Comparison of ENCODE assay signal across 14 cellular contexts in the genomic region with DNA sequence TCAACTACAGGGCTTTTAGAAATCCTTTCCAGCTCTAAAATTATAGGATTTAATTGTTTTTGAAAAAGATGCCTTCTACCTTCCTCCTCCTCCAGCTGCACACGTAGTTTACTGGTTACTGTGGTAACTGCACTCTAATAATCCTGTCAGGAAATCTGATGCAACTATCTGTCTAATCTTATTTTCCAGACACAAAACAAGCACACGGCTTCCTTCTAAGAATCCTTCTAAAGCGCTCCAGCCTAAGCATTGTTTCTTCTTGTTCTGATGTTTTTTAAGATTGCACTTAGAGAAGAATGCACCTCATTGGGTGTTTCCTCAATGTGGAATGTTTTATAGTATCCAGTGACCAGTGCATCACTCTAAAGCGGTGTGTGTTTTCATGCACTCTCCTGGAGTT.
A peak's percentile ranks its signal among the peaks of the same experiment; 100 is the strongest.
DNase-seq lines count a peak whose midpoint lies in the region; ATAC-seq, FAIRE-seq and TF ChIP-seq lines count a peak whose summit lies in the region.
"Had no signal": no experiment of that assay in that cellular context is flagged by ENCODE, and none has a peak within 500 bp of the region (broad histone marks: within the 10 kb centered on the region; RNA-seq: fewer than 3 reads in every experiment).

No MANE protein-coding gene starts in this region.

- in situ Hi-C loops in GM23248 (cut with MboI): no loop called here

- H2AFZ ChIP-seq in GM23248: 0 out of 2 replicates have a peak overlapping the region, but pooled peaks have one; percentile 30
- no peak overlapping the region for H2AFZ ChIP-seq in neural cell (ENCODE audit: low read depth, low read length)

- no peak for FAIRE-seq in bronchial epithelial cell (lab: Jason Lieb, UNC)
- FAIRE-seq: GM12892, small intestine had no signal

- H3K4me3 ChIP-seq in GM23248 (0 out of 2 replicates have a peak overlapping the region, but pooled peaks have one; percentile 3), bronchial epithelial cell (ENCODE audit: low read depth, low read length) (no peak overlapping the region), neural cell (ENCODE audit: low read length) (no peak overlapping the region)

- H3K9me3 ChIP-seq in GM23248 (ENCODE audit: low read depth) (no peaks in the 10 kb centered on the region), neural cell (ENCODE audit: low read length) (no peaks in the 10 kb centered on the region)

- TF ChIP-seq RAD21 in neural cell (conservative IDR thresholded peaks at IDR 0.05): no peak

- H4K20me1 ChIP-seq in GM23248 (ENCODE audit: insufficient read depth) (no peaks in the 10 kb centered on the region), neural cell (ENCODE audit: insufficient read depth) (no peaks in the 10 kb centered on the region)

- H3K27ac ChIP-seq in GM23248 (0 out of 2 replicates have a peak overlapping the region, but pooled peaks have one; percentile 5), neural cell (ENCODE audit: low read length) (no peak overlapping the region)

- H3K9me2 ChIP-seq in GM23248 (ENCODE audit: insufficient read depth): no peaks in the 10 kb centered on the region
- H3K9me2 ChIP-seq in neural cell (ENCODE audit: insufficient read depth, low read length): no peaks in the 10 kb centered on the region

- H3K79me2 ChIP-seq in GM23248 (ENCODE audit: insufficient read depth): peaks cover 5% of the 10 kb centered on the region; the same call in 1 of the 2 replicates
- no peaks in the 10 kb centered on the region for H3K79me2 ChIP-seq in neural cell (replicated peaks; ENCODE audit: insufficient read depth, low read length)

- peak; percentile 37 for TF ChIP-seq EP300 in neural cell (conservative IDR thresholded peaks at IDR 0.05; ENCODE audit: poor library complexity, severe bottlenecking)

- H3K27me3 ChIP-seq in GM23248 (replicated peaks; ENCODE audit: insufficient read depth) (no peaks in the 10 kb centered on the region), bronchial epithelial cell (ENCODE audit: control insufficient read depth, insufficient read depth, low read length) (no peaks in the 10 kb centered on the region), neural cell (ENCODE audit: insufficient read depth, low read depth, low read length) (no peaks in the 10 kb centered on the region)

- H3K4me1 ChIP-seq in GM23248 (ENCODE audit: insufficient read depth): 0 out of 2 replicates have a peak, but pooled peaks cover 8% of the 10 kb centered on the region

- H3K9ac ChIP-seq in GM23248: no peak overlapping the region; the same call in 1 of the 2 replicates
- H3K9ac ChIP-seq in neural cell (ENCODE audit: low read length): no peak overlapping the region

- peak overlapping the region; percentile 46 for H3K4me2 ChIP-seq in GM23248 (ENCODE audit: unreplicated experiment)
- H3K4me2 ChIP-seq in neural cell (ENCODE audit: low read length): peak overlapping the region; percentile 34

- DNase-seq in GM23248 (peak; percentile 71), NCI-H226 (peak; percentile 12), bronchial epithelial cell (ENCODE audit: low read depth) (peak; percentile 11)
- DNase-seq in activated CD8-positive, alpha-beta memory T cell treated with anti-CD3 and anti-CD28 coated beads for 24 hours: no peak
- no peak for DNase-seq in activated CD4-positive, alpha-beta T cell treated with anti-CD3 and anti-CD28 coated beads, Interleukin-2, amount 50 U/mL, for 4 hours
- DNase-seq: activated naive CD8-positive, alpha-beta T cell treated with anti-CD3 and anti-CD28 coated beads, Interleukin-2, amount 10 ng/mL, durations not matched to agents 7 days and 5 days; head of caudate nucleus; NCI-H1694 treated with DMSO at 0.1 percent for 48 hours; nephron progenitor cell; small intestine had no signal

- WGBS in GM23248 (ENCODE audit: low coverage in 1 of 2, low lambda C conversion rate in 2 of 2, missing lambda C conversion rate in 2 of 2), 2 experiments: 33 to 36% methylated on average over 4 of the region's 4 CpGs

- H3F3A ChIP-seq in GM23248 (ENCODE audit: insufficient read depth) (0 out of 2 replicates have a peak, but pooled peaks cover 4% of the 10 kb centered on the region), neural cell (ENCODE audit: insufficient read depth, low read length, poor library complexity, severe bottlenecking) (no peaks in the 10 kb centered on the region)

- TF ChIP-seq CTCF in bronchial epithelial cell (IDR thresholded peaks at IDR 0.05; ENCODE audit: insufficient read depth, low read length, severe bottlenecking) (no peak), neural cell (IDR thresholded peaks at IDR 0.05; ENCODE audit: poor library complexity, severe bottlenecking) (no peak)

- H3K36me3 ChIP-seq in GM23248 (ENCODE audit: low read depth) (no peaks in the 10 kb centered on the region), bronchial epithelial cell (ENCODE audit: control insufficient read depth, insufficient read depth, low read length) (no peaks in the 10 kb centered on the region), neural cell (ENCODE audit: insufficient read depth, low read length) (no peaks in the 10 kb centered on the region)

- no peak for ATAC-seq in HG03196 (IDR thresholded peaks at IDR 0.05; ENCODE audit: unreplicated experiment)
- ATAC-seq in HG02840 (IDR thresholded peaks at IDR 0.05; ENCODE audit: low FRiP score, unreplicated experiment): no peak

TF ChIP-seq in neural cell, 6 proteins besides CTCF, POLR2A, EP300 and RAD21:
- TF ChIP-seq POLR2AphosphoS5 (IDR thresholded peaks at IDR 0.05): no peak
- TF ChIP-seq, protein P1, sequence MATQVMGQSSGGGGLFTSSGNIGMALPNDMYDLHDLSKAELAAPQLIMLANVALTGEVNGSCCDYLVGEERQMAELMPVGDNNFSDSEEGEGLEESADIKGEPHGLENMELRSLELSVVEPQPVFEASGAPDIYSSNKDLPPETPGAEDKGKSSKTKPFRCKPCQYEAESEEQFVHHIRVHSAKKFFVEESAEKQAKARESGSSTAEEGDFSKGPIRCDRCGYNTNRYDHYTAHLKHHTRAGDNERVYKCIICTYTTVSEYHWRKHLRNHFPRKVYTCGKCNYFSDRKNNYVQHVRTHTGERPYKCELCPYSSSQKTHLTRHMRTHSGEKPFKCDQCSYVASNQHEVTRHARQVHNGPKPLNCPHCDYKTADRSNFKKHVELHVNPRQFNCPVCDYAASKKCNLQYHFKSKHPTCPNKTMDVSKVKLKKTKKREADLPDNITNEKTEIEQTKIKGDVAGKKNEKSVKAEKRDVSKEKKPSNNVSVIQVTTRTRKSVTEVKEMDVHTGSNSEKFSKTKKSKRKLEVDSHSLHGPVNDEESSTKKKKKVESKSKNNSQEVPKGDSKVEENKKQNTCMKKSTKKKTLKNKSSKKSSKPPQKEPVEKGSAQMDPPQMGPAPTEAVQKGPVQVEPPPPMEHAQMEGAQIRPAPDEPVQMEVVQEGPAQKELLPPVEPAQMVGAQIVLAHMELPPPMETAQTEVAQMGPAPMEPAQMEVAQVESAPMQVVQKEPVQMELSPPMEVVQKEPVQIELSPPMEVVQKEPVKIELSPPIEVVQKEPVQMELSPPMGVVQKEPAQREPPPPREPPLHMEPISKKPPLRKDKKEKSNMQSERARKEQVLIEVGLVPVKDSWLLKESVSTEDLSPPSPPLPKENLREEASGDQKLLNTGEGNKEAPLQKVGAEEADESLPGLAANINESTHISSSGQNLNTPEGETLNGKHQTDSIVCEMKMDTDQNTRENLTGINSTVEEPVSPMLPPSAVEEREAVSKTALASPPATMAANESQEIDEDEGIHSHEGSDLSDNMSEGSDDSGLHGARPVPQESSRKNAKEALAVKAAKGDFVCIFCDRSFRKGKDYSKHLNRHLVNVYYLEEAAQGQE (IDR thresholded peaks at IDR 0.05; ENCODE audit: borderline replicate concordance): peak; percentile 41

Comparison
In these comparisons a context has a peak if more than half of its experiments do, and no peak if none do; other contexts are left out.
1. DNase-seq: peak in GM23248 (single experiment), NCI-H226 (single experiment) and bronchial epithelial cell (single experiment); none in activated CD8-positive, alpha-beta memory T cell treated with anti-CD3 and anti-CD28 coated beads for 24 hours (single experiment) and activated CD4-positive, alpha-beta T cell treated with anti-CD3 and anti-CD28 coated beads, Interleukin-2, amount 50 U/mL, for 4 hours (0 of 2).